ENCODE assay signal across 28 cellular contexts in genomic region chr1:199336745-199337640, GRCh38.
DNase-seq lines count a peak whose midpoint lies in the region; ATAC-seq, FAIRE-seq and TF ChIP-seq lines count a peak whose summit lies in the region.
"Had no signal": no experiment of that assay in that cellular context is flagged by ENCODE, and none has a peak within 500 bp of the region (broad histone marks: within the 10 kb centered on the region; RNA-seq: fewer than 3 reads in every experiment).

No MANE protein-coding gene starts in this region.

- no peak for TF ChIP-seq CTCF in bronchial epithelial cell (IDR thresholded peaks at IDR 0.05; ENCODE audit: insufficient read depth, low read length, severe bottlenecking)
- no peak for TF ChIP-seq CTCF in spleen (IDR thresholded peaks at IDR 0.05 in 8 of 11, conservative IDR thresholded peaks at IDR 0.05 in 3 of 11)

- H3K27me3 ChIP-seq in bronchial epithelial cell (ENCODE audit: control insufficient read depth, insufficient read depth, low read length) (no peaks in the 10 kb centered on the region), spleen (replicated peaks in 1 of 7) (no peaks in the 10 kb centered on the region), trophoblast cell (ENCODE audit: insufficient read depth, low read length) (no peaks in the 10 kb centered on the region)
- no peaks in the 10 kb centered on the region for H3K27me3 ChIP-seq in CD4-positive, alpha-beta memory T cell (ENCODE audit: insufficient read depth, low read length)
- H3K27me3 ChIP-seq: body of pancreas, colonic mucosa, heart right ventricle, SJSA1 had no signal

- no peak overlapping the region for H3K4ac ChIP-seq in trophoblast cell (ENCODE audit: low read depth, low read length)

- no peak overlapping the region for H4K8ac ChIP-seq in trophoblast cell (ENCODE audit: low read depth, low read length)

- H3K23ac ChIP-seq in trophoblast cell (ENCODE audit: low read length) = no peak overlapping the region

- H3K4me3 Mint-ChIP-seq in CD4-positive, alpha-beta memory T cell = no peak overlapping the region
- H3K4me3 Mint-ChIP-seq: activated B cell treated with CpG ODN at 0.5 μM for 24 hours; activated T-cell treated with anti-CD3 and anti-CD28 coated beads, Interleukin-2, amount 50 U/mL, for 72 hours; B cell; naive thymus-derived CD4-positive, alpha-beta T cell; T-helper 1 cell treated with Interleukin-12 subunit alpha and Interleukin-12 subunit beta and Interleukin-4 antibody, amounts not matched to agents 30 μg/mL and 1 μg/mL, for 36 hours had no signal

- no peak overlapping the region for H2BK120ac ChIP-seq in trophoblast cell (ENCODE audit: insufficient read depth, low read length, poor library complexity)

- no peak overlapping the region for H2AK5ac ChIP-seq in trophoblast cell (ENCODE audit: low read length)

- H2BK5ac ChIP-seq in trophoblast cell (ENCODE audit: low read depth, low read length, poor library complexity) = no peak overlapping the region

- no peaks in the 10 kb centered on the region for H3K79me1 ChIP-seq in trophoblast cell (ENCODE audit: low read length)

- ATAC-seq in HG02884 (IDR thresholded peaks at IDR 0.05; ENCODE audit: unreplicated experiment) = no peak
- ATAC-seq: activated naive CD4-positive, alpha-beta T cell treated with anti-CD3 and anti-CD28 coated beads, Interleukin-2, amount 50 U/mL, for 72 hours; body of pancreas; heart right ventricle; naive thymus-derived CD4-positive, alpha-beta T cell; Panc1 had no signal

- H3K27me3 Mint-ChIP-seq in CD4-positive, alpha-beta memory T cell = peaks cover 17 to 25% of the 10 kb centered on the region in 2 donors

- no peak overlapping the region for H3K14ac ChIP-seq in trophoblast cell (ENCODE audit: low read length)

- no peak overlapping the region for H2AFZ ChIP-seq in trophoblast cell (ENCODE audit: insufficient read depth, low read length, poor library complexity)

- H3K4me3 ChIP-seq in Jurkat, Clone E6-1 (ENCODE audit: low read length) = no peak overlapping the region
- no peak overlapping the region for H3K4me3 ChIP-seq in bronchial epithelial cell (ENCODE audit: low read depth, low read length)
- no peak overlapping the region for H3K4me3 ChIP-seq in spleen
- H3K4me3 ChIP-seq in CD4-positive, alpha-beta memory T cell (ENCODE audit: low read length in 2 of 2) = no peak overlapping the region
- no peak overlapping the region for H3K4me3 ChIP-seq in trophoblast cell (ENCODE audit: low read depth, low read length)
- H3K4me3 ChIP-seq: body of pancreas, colonic mucosa, heart right ventricle, lung, SJSA1 had no signal

- H3K4me1 ChIP-seq in spleen (no peaks in the 10 kb centered on the region), trophoblast cell (ENCODE audit: control insufficient read depth in 1 of 2, insufficient read depth in 2 of 2, low read length in 2 of 2) (no peaks in the 10 kb centered on the region)
- H3K4me1 ChIP-seq in CD4-positive, alpha-beta memory T cell (ENCODE audit: insufficient read depth, low read length) = no peaks in the 10 kb centered on the region
- H3K4me1 ChIP-seq: body of pancreas, colonic mucosa, heart right ventricle, SJSA1 had no signal

- H3K36me3 Mint-ChIP-seq in CD4-positive, alpha-beta memory T cell = no peaks in the 10 kb centered on the region
- H3K36me3 Mint-ChIP-seq: activated naive CD4-positive, alpha-beta T cell treated with anti-CD3 and anti-CD28 coated beads, Interleukin-2, amount 50 U/mL, for 72 hours; naive thymus-derived CD4-positive, alpha-beta T cell had no signal

- peaks cover 0 to 3% (median 0%) of the 10 kb centered on the region in 8 donors for H3K9me3 Mint-ChIP-seq in CD4-positive, alpha-beta memory T cell
- H3K9me3 Mint-ChIP-seq: activated B cell treated with CpG ODN at 0.5 μM for 24 hours; activated naive CD4-positive, alpha-beta T cell treated with anti-CD3 and anti-CD28 coated beads, Interleukin-2, amount 50 U/mL, for 72 hours; T-helper 1 cell treated with Interleukin-12 subunit alpha and Interleukin-12 subunit beta and Interleukin-4 antibody, amounts not matched to agents 30 μg/mL and 1 μg/mL, for 36 hours had no signal

- no peak overlapping the region for H4K91ac ChIP-seq in trophoblast cell (ENCODE audit: low read depth, low read length)

- 86 to 95% (median 90%) methylated on average over 3 to 4 of the region's 4 CpGs for WGBS in spleen, 5 donors
- no CpG with 5 or more reads among the region's 4 CpGs for WGBS in trophoblast cell (ENCODE audit: extremely low coverage, insufficient coverage, insufficient read length)

- POLR2A ChIA-PET in CD4-positive, alpha-beta memory T cell (lab: Charles Lee; ENCODE audit: partially characterized antibody) = no interaction called here

- H2BK12ac ChIP-seq in trophoblast cell (ENCODE audit: low read length) = no peak overlapping the region

- CTCF ChIA-PET in CD4-positive, alpha-beta memory T cell (lab: Charles Lee; ENCODE audit: partially characterized antibody) = no interaction called here

- no peaks in the 10 kb centered on the region for H3K79me2 ChIP-seq in trophoblast cell (ENCODE audit: control insufficient read depth, insufficient read depth, low read length, poor library complexity)

- H3K4me1 Mint-ChIP-seq in CD4-positive, alpha-beta memory T cell = no peaks in the 10 kb centered on the region
- H3K4me1 Mint-ChIP-seq: activated B cell treated with CpG ODN at 0.5 μM for 24 hours; B cell; naive thymus-derived CD4-positive, alpha-beta T cell had no signal

- H3K4me2 ChIP-seq in trophoblast cell (ENCODE audit: low read length) = no peak overlapping the region

- TF ChIP-seq POLR2A in spleen (IDR thresholded peaks at IDR 0.05) = no peak

- DNase-seq in NCI-H82 (lab: John Stamatoyannopoulos, UW) = peak; percentile 31
- DNase-seq in NCI-H82 treated with DMSO at 0.1 percent for 48 hours (lab: John Stamatoyannopoulos, UW; ENCODE audit: unreplicated experiment) = no peak
- DNase-seq in Jurkat, Clone E6-1 (ENCODE audit: low read depth, low spot score) = peak; percentile 14
- no peak for DNase-seq in bronchial epithelial cell (ENCODE audit: low read depth)
- peak; percentile 62 for DNase-seq in spleen
- no peak for DNase-seq in CD4-positive, alpha-beta memory T cell
- no peak for DNase-seq in trophoblast cell
- DNase-seq: 8988T; activated B cell treated with CpG ODN at 0.5 μM for 24 hours; activated CD8-positive, alpha-beta memory T cell treated with anti-CD3 and anti-CD28 coated beads for 24 hours; activated T-cell treated with anti-CD3 and anti-CD28 coated beads, Interleukin-2, amount 50 U/mL, for 72 hours; body of pancreas; colonic mucosa; heart right ventricle; naive thymus-derived CD4-positive, alpha-beta T cell; NCI-H1417; NCI-H526; stimulated activated CD4-positive, alpha-beta T cell treated with anti-CD3 and anti-CD28 coated beads, Interleukin-2, amount 100 ng/mL, for 24 hours had no signal

- no peak overlapping the region for H3K27ac Mint-ChIP-seq in CD4-positive, alpha-beta memory T cell
- H3K27ac Mint-ChIP-seq: activated B cell treated with CpG ODN at 0.5 μM for 24 hours; activated naive CD4-positive, alpha-beta T cell treated with anti-CD3 and anti-CD28 coated beads, Interleukin-2, amount 50 U/mL, for 72 hours; activated T-cell treated with anti-CD3 and anti-CD28 coated beads, Interleukin-2, amount 50 U/mL, for 72 hours; B cell; naive thymus-derived CD4-positive, alpha-beta T cell; T-helper 1 cell treated with Interleukin-12 subunit alpha and Interleukin-12 subunit beta and Interleukin-4 antibody, amounts not matched to agents 30 μg/mL and 1 μg/mL, for 36 hours had no signal

- H3K27ac ChIP-seq in spleen = no peak overlapping the region
- H3K27ac ChIP-seq in CD4-positive, alpha-beta memory T cell (ENCODE audit: low read depth, low read length) = no peak overlapping the region
- no peak overlapping the region for H3K27ac ChIP-seq in trophoblast cell (ENCODE audit: low read depth, low read length)
- H3K27ac ChIP-seq: body of pancreas, colonic mucosa, heart right ventricle, SJSA1 had no signal

- intact Hi-C loops in spleen (cut with DNase I; ENCODE audit: low total_unique reads) = no loop called here
- intact Hi-C loops in CD4-positive, alpha-beta memory T cell (cut with micrococcal nuclease) = no loop called here

- H3K18ac ChIP-seq in trophoblast cell (ENCODE audit: low read length) = no peak overlapping the region

- FAIRE-seq in bronchial epithelial cell (lab: Jason Lieb, UNC) = peak; percentile 28
- FAIRE-seq: G401.6, GM12892, islet of Langerhans had no signal

- H4K12ac ChIP-seq in trophoblast cell (ENCODE audit: low read depth, low read length) = no peak overlapping the region

- no peaks in the 10 kb centered on the region for H3K36me3 ChIP-seq in bronchial epithelial cell (ENCODE audit: control insufficient read depth, insufficient read depth, low read length)
- no peaks in the 10 kb centered on the region for H3K36me3 ChIP-seq in spleen
- no peaks in the 10 kb centered on the region for H3K36me3 ChIP-seq in CD4-positive, alpha-beta memory T cell (ENCODE audit: insufficient read depth, low read length)
- no peaks in the 10 kb centered on the region for H3K36me3 ChIP-seq in trophoblast cell (ENCODE audit: control insufficient read depth in 1 of 2, insufficient read depth in 2 of 2, low read length in 2 of 2)
- H3K36me3 ChIP-seq: colonic mucosa, heart right ventricle, SJSA1 had no signal

- H3K9me3 ChIP-seq in spleen (no peaks in the 10 kb centered on the region), trophoblast cell (ENCODE audit: insufficient read depth, low read depth, low read length) (peaks cover 2% of the 10 kb centered on the region)
- H3K9me3 ChIP-seq in CD4-positive, alpha-beta memory T cell (ENCODE audit: control insufficient read depth in 1 of 2, low read length in 2 of 2) = no peaks in the 10 kb centered on the region
- H3K9me3 ChIP-seq: body of pancreas, colonic mucosa, SJSA1 had no signal

- H3K9ac ChIP-seq in trophoblast cell (ENCODE audit: low read length) = no peak overlapping the region

Comparison
In these comparisons a context has a peak if more than half of its experiments do, and no peak if none do; other contexts are left out.
1. DNase-seq: peak in NCI-H82 (single experiment), Jurkat, Clone E6-1 (single experiment) and spleen (single experiment); none in NCI-H82 treated with DMSO at 0.1 percent for 48 hours (single experiment), bronchial epithelial cell (single experiment), CD4-positive, alpha-beta memory T cell (0 of 5) and trophoblast cell (0 of 2).